8 cellular contexts compared by ENCODE assay signal in genomic region chr2:97992836-97993825, GRCh38. TPM values are rescaled to one million over a fixed set of nuclear protein-coding genes. Genes with fewer than 3 reads are reported as not detected.
DNase-seq lines count a peak whose midpoint lies in the region; ATAC-seq, FAIRE-seq and TF ChIP-seq lines count a peak whose summit lies in the region.

No MANE protein-coding gene starts in this region.

- peaks cover 47% of the 10 kb centered on the region for H4K20me1 ChIP-seq in HepG2 (ENCODE audit: insufficient read depth, low read length)

- no peak for TF ChIP-seq POLR2A in HepG2 (IDR thresholded peaks at IDR 0.05; ENCODE audit: insufficient read depth in 1 of 2, low read depth in 2 of 2, low read length in 2 of 2)
- TF ChIP-seq POLR2A in right lobe of liver (IDR thresholded peaks at IDR 0.05) = no peak

- H3K4me1 ChIP-seq in HepG2 (ENCODE audit: insufficient read depth, low read length) (peaks cover 62% of the 10 kb centered on the region), right lobe of liver (peaks cover 0 to 23% (median 12%) of the 10 kb centered on the region in 4 donors), iPS-18a (ENCODE audit: control insufficient read depth, low read depth, low read length) (peaks cover 6% of the 10 kb centered on the region)

- TF ChIP-seq RAD21 in HepG2 (CRISPR knock-in tag; IDR thresholded peaks at IDR 0.05) = no peak

- peaks cover 18% of the 10 kb centered on the region for H3K36me3 Mint-ChIP-seq in activated B cell treated with CpG ODN at 0.5 μM for 24 hours (ENCODE audit: low read depth)

- H3K4me3 ChIP-seq in HepG2 (replicated peaks in 1 of 3; ENCODE audit: insufficient read depth in 1 of 3, low read depth in 2 of 3, low read length in 3 of 3) (peak overlapping the region; percentile 86 to 100 (median 98); a peak in 5 of 6 replicates), right lobe of liver (no peak overlapping the region), iPS-18a (ENCODE audit: low read length) (peak overlapping the region; percentile 96)

- in situ Hi-C loops in HepG2 (cut with HindIII; ENCODE audit: extremely low pct_ligation_motif_present, low pct_unique_long_range_greater_than_20kb) = no loop called here

- CTCF ChIA-PET in HepG2 (lab: Yijun Ruan, JAX; ENCODE audit: low intra/inter-chr PET ratio, low total read pairs) = no interaction called here
- CTCF ChIA-PET in activated B cell treated with CpG ODN at 0.5 μM for 24 hours (lab: Charles Lee) = interaction anchor here (1.0 to 2.4 kb wide), 2 partner anchors 123 to 186 kb away, joined by 3 to 9 read pairs; no protein-coding TSS in a partner anchor

- H3K36me3 ChIP-seq in HepG2 (replicated peaks in 1 of 2; ENCODE audit: control insufficient read depth in 1 of 2, insufficient read depth in 2 of 2, low read length in 2 of 2) (no peaks in the 10 kb centered on the region), right lobe of liver (no peaks in the 10 kb centered on the region), iPS-18a (ENCODE audit: control insufficient read depth, low read depth, low read length) (no peaks in the 10 kb centered on the region)

- peaks cover 72% of the 10 kb centered on the region for H3K79me2 ChIP-seq in HepG2 (ENCODE audit: insufficient read depth, low read length)

- H2AFZ ChIP-seq in HepG2 (ENCODE audit: low read length) = no peak overlapping the region

- ATAC-seq in HepG2 (no peak), right lobe of liver (no peak), activated B cell treated with CpG ODN at 0.5 μM for 24 hours (ENCODE audit: low read depth) (no peak), HG02763 (IDR thresholded peaks at IDR 0.05; ENCODE audit: unreplicated experiment) (no peak), GM21786 (IDR thresholded peaks at IDR 0.05; ENCODE audit: unreplicated experiment) (no peak)
- ATAC-seq in activated CD4-positive, CD25-positive, alpha-beta regulatory T cell treated with anti-CD3 and anti-CD28 coated beads, Interleukin-2, amount 50 U/mL, for 24 hours = no peak

- POLR2A ChIA-PET in HepG2 (lab: Yijun Ruan, JAX) = no interaction called here
- POLR2A ChIA-PET in activated B cell treated with CpG ODN at 0.5 μM for 24 hours (lab: Charles Lee) = interaction anchor here (1.1 to 1.5 kb wide), 3 partner anchors 26 to 187 kb away, joined by 3 to 6 read pairs (median 3); no protein-coding TSS in a partner anchor

- WGBS in HepG2 (ENCODE audit: low lambda C conversion rate) = 79% methylated on average over 3 of the region's 3 CpGs
- WGBS in right lobe of liver (ENCODE audit: insufficient coverage, low coverage, low lambda C conversion rate, missing lambda C conversion rate) = 66% methylated on average over 3 of the region's 3 CpGs

- H3K9ac ChIP-seq in HepG2 (ENCODE audit: insufficient read depth, low read depth, low read length) = peak overlapping the region; percentile 98; the same call in 1 of the 2 replicates
- peak overlapping the region; percentile 3 for H3K9ac ChIP-seq in iPS-18a (ENCODE audit: low read length)

- H3K27me3 ChIP-seq in HepG2 (ENCODE audit: control insufficient read depth in 1 of 2, insufficient read depth in 2 of 2, low read length in 2 of 2) (no peaks in the 10 kb centered on the region; a peak in 1 of 5 replicates), right lobe of liver (no peaks in the 10 kb centered on the region), iPS-18a (ENCODE audit: control insufficient read depth, insufficient read depth, low read length) (no peaks in the 10 kb centered on the region)

- peak overlapping the region; percentile 91 for H3K27ac Mint-ChIP-seq in activated B cell treated with CpG ODN at 0.5 μM for 24 hours

- intact Hi-C loops in HepG2 (cut with micrococcal nuclease; ENCODE audit: unreplicated experiment) = loop anchor here (5.0 to 10.0 kb wide), 2 partner anchors 36 to 272 kb away; no protein-coding TSS in a partner anchor
- intact Hi-C loops in right lobe of liver (cut with DNase I) = no loop called here
- intact Hi-C loops in activated B cell treated with CpG ODN at 0.5 μM for 24 hours (cut with micrococcal nuclease) = loop anchor here (5.0 to 10.0 kb wide), 2 partner anchors 41 to 392 kb away; no protein-coding TSS in a partner anchor

- peak overlapping the region; percentile 99 for H3K4me2 ChIP-seq in HepG2 (ENCODE audit: low read depth, low read length)

- DNase-seq in HepG2 (ENCODE audit: low spot score) = no peak
- DNase-seq in right lobe of liver = no peak
- DNase-seq in activated B cell treated with CpG ODN at 0.5 μM for 24 hours = no peak
- DNase-seq in mesenteric fat pad (ENCODE audit: low spot score) = no peak

- peaks cover 68% of the 10 kb centered on the region for H3K4me1 Mint-ChIP-seq in activated B cell treated with CpG ODN at 0.5 μM for 24 hours

- H3K9me3 ChIP-seq in HepG2 (ENCODE audit: low read length) (peaks cover 7% of the 10 kb centered on the region), right lobe of liver (no peaks in the 10 kb centered on the region), iPS-18a (ENCODE audit: control insufficient read depth, low read depth, low read length) (peaks cover 6% of the 10 kb centered on the region)

- TF ChIP-seq EP300 in HepG2 (IDR thresholded peaks at IDR 0.05; ENCODE audit: low read depth in 2 of 2, low read length in 2 of 2) (no peak), HepG2 (CRISPR knock-in tag; IDR thresholded peaks at IDR 0.05; ENCODE audit: borderline replicate concordance) (no peak)

- no peak for TF ChIP-seq CTCF in HepG2 (CRISPR knock-in tag; IDR thresholded peaks at IDR 0.05)
- no peak for TF ChIP-seq CTCF in right lobe of liver (IDR thresholded peaks at IDR 0.05)
- no peak for TF ChIP-seq CTCF in activated B cell treated with CpG ODN at 0.5 μM for 24 hours (IDR thresholded peaks at IDR 0.05)

- peak overlapping the region; percentile 93 for H3K4me3 Mint-ChIP-seq in activated B cell treated with CpG ODN at 0.5 μM for 24 hours

- no peak for FAIRE-seq in HepG2 (lab: Jason Lieb, UNC)

- no TSS peak for BruUV-seq in HepG2 (replicated peaks; lab: Mats Ljungman, UMichigan)

- no peak overlapping the region for H3K27ac ChIP-seq in HepG2 (ENCODE audit: extremely low read length, insufficient read depth, low read length)
- H3K27ac ChIP-seq in right lobe of liver = no peak overlapping the region
- H3K27ac ChIP-seq in iPS-18a (ENCODE audit: low read length) = no peak overlapping the region

- peaks cover 6% of the 10 kb centered on the region for H3K9me3 Mint-ChIP-seq in activated B cell treated with CpG ODN at 0.5 μM for 24 hours

- H3K27me3 Mint-ChIP-seq in activated B cell treated with CpG ODN at 0.5 μM for 24 hours = no peaks in the 10 kb centered on the region

TF ChIP-seq in HepG2, 621 proteins besides CTCF, POLR2A, EP300 and RAD21 (continues in another document):
- TF ChIP-seq ZNF17 (CRISPR knock-in tag; IDR thresholded peaks at IDR 0.05) = no peak
- TF ChIP-seq FOXP1 (IDR thresholded peaks at IDR 0.05) = no peak
- no peak for TF ChIP-seq FOXP1 (CRISPR knock-in tag; IDR thresholded peaks at IDR 0.05)
- no peak for TF ChIP-seq AHR (CRISPR knock-in tag; IDR thresholded peaks at IDR 0.05)
- TF ChIP-seq SIN3A (IDR thresholded peaks at IDR 0.05; ENCODE audit: borderline replicate concordance, low read depth, low read length) = no peak
- TF ChIP-seq SMAD9 (CRISPR knock-in tag; IDR thresholded peaks at IDR 0.05) = no peak
- TF ChIP-seq FUBP1 (CRISPR knock-in tag; IDR thresholded peaks at IDR 0.05; ENCODE audit: borderline replicate concordance) = no peak

RNA-seq across cellular contexts. Expression of gene TMEM131, which starts 2.6 kb away (rescaled TPM):
- total RNA-seq in HepG2 (2016; rRNA removed; fragmentation: Illumina TruSeq; extraction: Trizol) = 17.4 and 19.5 TPM in 2 replicates
- 6.2 and 6.7 TPM in 2 replicates for total RNA-seq in HepG2 (2016; cell fraction: cytosol; rRNA removed; fragmentation: Illumina TruSeq; extraction: Trizol; ENCODE audit: low read depth)
- total RNA-seq in HepG2 (2016; cell fraction: insoluble cytoplasmic fraction; rRNA removed; fragmentation: Illumina TruSeq; extraction: Trizol) = 14.1 and 19.5 TPM in 2 replicates
- total RNA-seq in HepG2 (2016; cell fraction: membrane; rRNA removed; fragmentation: Illumina TruSeq; extraction: Trizol) = 8.9 and 10.2 TPM in 2 replicates
- total RNA-seq in HepG2 (2016; cell fraction: nucleus; rRNA removed; fragmentation: Illumina TruSeq; extraction: Trizol) = 68.2 and 80.1 TPM in 2 replicates
- 15.7 and 17.9 TPM in 2 replicates for polyA plus RNA-seq in HepG2 (2011; rRNA removed)
- polyA plus RNA-seq in HepG2 (2011; cell fraction: cytosol; rRNA removed) = 6.6 and 8.8 TPM in 2 replicates
- polyA plus RNA-seq in HepG2 (2011; cell fraction: nucleus; rRNA removed) = 35.1 and 39.4 TPM in 2 replicates
- polyA plus RNA-seq in HepG2 (2012) = 27.9 and 29.1 TPM in 2 replicates
- 1.3 and 1.4 TPM in 2 replicates for polyA plus RNA-seq in HepG2 (2016; cell fraction: cytosol; fragmentation: Illumina TruSeq; extraction: Trizol; ENCODE audit: low read depth)
- 10.7 and 13.4 TPM in 2 replicates for polyA plus RNA-seq in HepG2 (2016; cell fraction: insoluble cytoplasmic fraction; fragmentation: Illumina TruSeq; extraction: Trizol; ENCODE audit: low read depth)
- polyA plus RNA-seq in HepG2 (2016; cell fraction: membrane; fragmentation: Illumina TruSeq; extraction: Trizol; ENCODE audit: low read depth) = 2.2 and 2.6 TPM in 2 replicates
- 67.0 and 67.3 TPM in 2 replicates for polyA plus RNA-seq in HepG2 (2016; cell fraction: nucleus; fragmentation: Illumina TruSeq; extraction: Trizol; ENCODE audit: insufficient read depth, low read depth)
- polyA minus RNA-seq in HepG2 (2011; rRNA and poly(A)+ RNA removed; ENCODE audit: low replicate concordance) = 10.3 and 24.5 TPM in 2 replicates
- polyA minus RNA-seq in HepG2 (2011; cell fraction: cytosol; rRNA and poly(A)+ RNA removed) = 23.1 and 25.1 TPM in 2 replicates
- 99.1 and 112 TPM in 2 replicates for polyA minus RNA-seq in HepG2 (2011; cell fraction: nucleus; rRNA and poly(A)+ RNA removed)
- 10 to 100 TPM; 14.8 to 34.0 (median 17.8) TPM for total RNA-seq in right lobe of liver
- 121 and 146 TPM in 2 replicates for total RNA-seq in activated B cell treated with CpG ODN at 0.5 μM for 24 hours
- total RNA-seq in mesenteric fat pad = 34.8 TPM

Comparison
In these comparisons a context has a peak if more than half of its experiments do, and no peak if none do; other contexts are left out.
1. H3K4me3 ChIP-seq: peak in HepG2 (3 of 3) and iPS-18a (single experiment); none in right lobe of liver (0 of 3).
2. intact Hi-C loops: an anchor here in HepG2 (5.0 to 10.0 kb wide) and activated B cell treated with CpG ODN at 0.5 μM for 24 hours (5.0 to 10.0 kb wide); none called in right lobe of liver.